ENCODE assay signal across 1 cellular context in genomic region chr19:47305309-47305751, GRCh38.
TF ChIP-seq lines count a peak whose summit lies in the region.

No MANE protein-coding gene starts in this region.

TF ChIP-seq in HepG2, 621 proteins besides CTCF, POLR2A, EP300 and RAD21 (continued from another document and continues in another):
- TF ChIP-seq PAXIP1 (CRISPR knock-in tag; conservative IDR thresholded peaks at IDR 0.05): peak; percentile 28; the same call in 1 of the 2 replicates
- no peak for TF ChIP-seq ZNF775 (CRISPR knock-in tag; IDR thresholded peaks at IDR 0.05; ENCODE audit: borderline replicate concordance)
- peak; percentile 15; the same call in 1 of the 2 replicates for TF ChIP-seq ZNF687 (CRISPR knock-in tag; IDR thresholded peaks at IDR 0.05)
- no peak for TF ChIP-seq NR2F2 (IDR thresholded peaks at IDR 0.05; ENCODE audit: borderline replicate concordance, low read depth)
- TF ChIP-seq ZIK1 (CRISPR knock-in tag; IDR thresholded peaks at IDR 0.05; ENCODE audit: borderline replicate concordance, low read depth): no peak
- peak; percentile 88 for TF ChIP-seq SAP130 (CRISPR knock-in tag; IDR thresholded peaks at IDR 0.05; ENCODE audit: low read depth)
- no peak for TF ChIP-seq BORCS8-MEF2B (CRISPR knock-in tag; IDR thresholded peaks at IDR 0.05)
- TF ChIP-seq RXRB (CRISPR knock-in tag; IDR thresholded peaks at IDR 0.05; ENCODE audit: borderline replicate concordance): peak; percentile 51; the same call in 1 of the 2 replicates
- TF ChIP-seq ZKSCAN1 (IDR thresholded peaks at IDR 0.05; ENCODE audit: low read length): no peak
- TF ChIP-seq SOX13 (IDR thresholded peaks at IDR 0.05): no peak
- TF ChIP-seq SOX13 (CRISPR knock-in tag; conservative IDR thresholded peaks at IDR 0.05 in 1 of 2, IDR thresholded peaks at IDR 0.05 in 1 of 2): peak in 1 of 2 experiments; percentile 19; a peak in 1 of 4 replicates
- no peak for TF ChIP-seq ZBTB40 (IDR thresholded peaks at IDR 0.05)
- no peak for TF ChIP-seq ZBTB40 (CRISPR knock-in tag; IDR thresholded peaks at IDR 0.05)
- TF ChIP-seq ZNF660 (CRISPR knock-in tag; IDR thresholded peaks at IDR 0.05; ENCODE audit: borderline replicate concordance, low read depth): no peak
- no peak for TF ChIP-seq BATF2 (CRISPR knock-in tag; IDR thresholded peaks at IDR 0.05)
- no peak for TF ChIP-seq TBL1XR1 (IDR thresholded peaks at IDR 0.05; ENCODE audit: borderline replicate concordance, low read length, partially characterized antibody)
- TF ChIP-seq ZNF205 (CRISPR knock-in tag; IDR thresholded peaks at IDR 0.05): peak; percentile 18; the same call in 1 of the 2 replicates
- TF ChIP-seq ZNF652 (CRISPR knock-in tag; IDR thresholded peaks at IDR 0.05; ENCODE audit: borderline replicate concordance, low read depth): peak; percentile 31; the same call in 1 of the 2 replicates
- TF ChIP-seq NAIF1 (CRISPR knock-in tag; IDR thresholded peaks at IDR 0.05; ENCODE audit: borderline replicate concordance): peak; percentile 99
- TF ChIP-seq ZFP41 (CRISPR knock-in tag; IDR thresholded peaks at IDR 0.05; ENCODE audit: borderline replicate concordance): no peak
- TF ChIP-seq ZNF501 (CRISPR knock-in tag; IDR thresholded peaks at IDR 0.05): peak; percentile 71
- TF ChIP-seq THRA (CRISPR knock-in tag; IDR thresholded peaks at IDR 0.05; ENCODE audit: borderline replicate concordance): 0 out of 2 replicates have a peak, but pooled peaks have one; percentile 30
- TF ChIP-seq SIN3A (IDR thresholded peaks at IDR 0.05; ENCODE audit: borderline replicate concordance, low read depth, low read length): no peak
- TF ChIP-seq HNRNPH1 (optimal IDR thresholded peaks at IDR 0.05; ENCODE audit: low read depth, low read length): peak; percentile 52
- TF ChIP-seq ZNF768 (CRISPR knock-in tag; IDR thresholded peaks at IDR 0.05): no peak
- TF ChIP-seq GRHL1 (CRISPR knock-in tag; conservative IDR thresholded peaks at IDR 0.05): no peak
- TF ChIP-seq ESRRA (CRISPR knock-in tag; IDR thresholded peaks at IDR 0.05; ENCODE audit: low read depth): peak; percentile 40; the same call in 1 of the 2 replicates
- TF ChIP-seq ZNF605 (CRISPR knock-in tag; IDR thresholded peaks at IDR 0.05): 0 out of 2 replicates have a peak, but pooled peaks have one; percentile 44
- TF ChIP-seq ZNF224 (CRISPR knock-in tag; IDR thresholded peaks at IDR 0.05): no peak
- peak; percentile 67; the same call in 1 of the 2 replicates for TF ChIP-seq TFDP1 (CRISPR knock-in tag; IDR thresholded peaks at IDR 0.05; ENCODE audit: borderline replicate concordance)
- TF ChIP-seq TEAD3 (CRISPR knock-in tag; optimal IDR thresholded peaks at IDR 0.05; ENCODE audit: borderline replicate concordance): peak; percentile 86
- no peak for TF ChIP-seq DR1 (CRISPR knock-in tag; IDR thresholded peaks at IDR 0.05)
- peak; percentile 47 for TF ChIP-seq KAT8 (CRISPR knock-in tag; IDR thresholded peaks at IDR 0.05)
